ENCODE assay signal across 12 cellular contexts in the genomic region with DNA sequence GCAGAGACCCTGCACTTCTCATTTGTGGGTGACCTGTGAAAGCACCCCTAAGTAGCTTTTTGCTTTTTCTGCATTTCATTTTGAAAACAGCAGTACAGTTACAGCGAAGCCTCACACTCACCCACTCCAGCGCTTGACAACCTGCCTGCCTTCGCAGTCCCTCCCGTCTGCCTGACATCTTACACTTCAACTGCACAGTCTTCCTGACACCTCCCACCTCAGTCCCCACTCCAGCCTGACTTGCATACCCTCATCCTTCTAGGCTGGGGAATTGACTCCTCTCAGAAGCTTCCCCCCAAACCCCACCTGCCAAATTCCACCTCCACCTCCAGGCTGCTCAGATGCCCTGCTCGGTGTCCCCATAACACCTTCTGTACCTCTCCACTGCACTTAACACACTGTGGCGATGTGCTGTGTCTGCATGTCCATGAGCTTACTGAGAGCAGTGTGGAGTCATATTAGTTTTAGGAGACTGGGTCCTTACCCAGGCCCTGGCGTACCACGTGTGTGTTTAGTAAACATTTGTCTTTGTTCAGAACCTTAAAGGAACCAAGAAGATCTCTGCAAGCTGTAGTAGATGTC.
DNase-seq lines count a peak whose midpoint lies in the region; ATAC-seq lines count a peak whose summit lies in the region.
"Had no signal": no experiment of that assay in that cellular context is flagged by ENCODE, and none has a peak within 500 bp of the region (broad histone marks: within the 10 kb centered on the region; RNA-seq: fewer than 3 reads in every experiment).

No MANE protein-coding gene starts in this region.

- no peak overlapping the region for H3K4me3 ChIP-seq in CD4-positive, CD25-positive, alpha-beta regulatory T cell (ENCODE audit: low read depth, low read length)
- no peak overlapping the region for H3K4me3 ChIP-seq in trophoblast cell (ENCODE audit: low read depth, low read length)
- H3K4me3 ChIP-seq: body of pancreas, mucosa of descending colon had no signal

- no peak for ATAC-seq in CD4-positive, CD25-positive, alpha-beta regulatory T cell (ENCODE audit: low read depth in 2 of 2)
- no peak for ATAC-seq in activated naive CD8-positive, alpha-beta T cell treated with anti-CD3 and anti-CD28 coated beads, Interleukin-2, amount 10 ng/mL, durations not matched to agents 7 days and 5 days (ENCODE audit: low read depth)
- ATAC-seq: body of pancreas, mucosa of descending colon had no signal

- peak overlapping the region; percentile 53 for H2AFZ ChIP-seq in trophoblast cell (ENCODE audit: insufficient read depth, low read length, poor library complexity)

- H3K36me3 Mint-ChIP-seq in CD4-positive, CD25-positive, alpha-beta regulatory T cell: peaks cover 41% of the 10 kb centered on the region
- peaks cover 45% of the 10 kb centered on the region for H3K36me3 Mint-ChIP-seq in activated naive CD8-positive, alpha-beta T cell treated with anti-CD3 and anti-CD28 coated beads, Interleukin-2, amount 10 ng/mL, durations not matched to agents 7 days and 5 days

- peak overlapping the region; percentile 87 for H3K18ac ChIP-seq in trophoblast cell (ENCODE audit: low read length)

- H3K27me3 Mint-ChIP-seq in CD4-positive, CD25-positive, alpha-beta regulatory T cell: no peaks in the 10 kb centered on the region
- no peaks in the 10 kb centered on the region for H3K27me3 Mint-ChIP-seq in activated naive CD8-positive, alpha-beta T cell treated with anti-CD3 and anti-CD28 coated beads, Interleukin-2, amount 10 ng/mL, durations not matched to agents 7 days and 5 days

- H3K9ac ChIP-seq in trophoblast cell (ENCODE audit: low read length): no peak overlapping the region

- WGBS in trophoblast cell (ENCODE audit: extremely low coverage, insufficient coverage, insufficient read length): no CpG with 5 or more reads among the region's 8 CpGs

- peak overlapping the region; percentile 47 for H2BK5ac ChIP-seq in trophoblast cell (ENCODE audit: low read depth, low read length, poor library complexity)

- H3K23ac ChIP-seq in trophoblast cell (ENCODE audit: low read length): no peak overlapping the region

- DNase-seq in CD4-positive, CD25-positive, alpha-beta regulatory T cell: no peak
- DNase-seq in activated naive CD8-positive, alpha-beta T cell treated with anti-CD3 and anti-CD28 coated beads, Interleukin-2, amount 10 ng/mL, durations not matched to agents 7 days and 5 days: no peak
- DNase-seq in trophoblast cell: no peak
- no peak for DNase-seq in GM03348 (ENCODE audit: low spot score)
- no peak for DNase-seq in DMS53 (lab: John Stamatoyannopoulos, UW)
- DNase-seq in NCI-H2029 (lab: John Stamatoyannopoulos, UW): no peak
- DNase-seq: effector CD8-positive, alpha-beta T cell; mucosa of descending colon; retina; stimulated activated CD4-positive, alpha-beta T cell treated with anti-CD3 and anti-CD28 coated beads, Interleukin-4, amount 100 ng/mL, for 4 hours had no signal

- H3K4me1 Mint-ChIP-seq in CD4-positive, CD25-positive, alpha-beta regulatory T cell: peaks cover 19 to 89% (median 66%) of the 10 kb centered on the region in 4 donors
- peaks cover 79% of the 10 kb centered on the region for H3K4me1 Mint-ChIP-seq in activated naive CD8-positive, alpha-beta T cell treated with anti-CD3 and anti-CD28 coated beads, Interleukin-2, amount 10 ng/mL, durations not matched to agents 7 days and 5 days

- peak overlapping the region; percentile 32 for H3K14ac ChIP-seq in trophoblast cell (ENCODE audit: low read length)

- H2BK12ac ChIP-seq in trophoblast cell (ENCODE audit: low read length): peak overlapping the region; percentile 97

- H3K9me3 ChIP-seq in CD4-positive, CD25-positive, alpha-beta regulatory T cell (ENCODE audit: control insufficient read depth in 2 of 2, low read length in 2 of 2): no peaks in the 10 kb centered on the region
- H3K9me3 ChIP-seq in KOPT-K1 (ENCODE audit: insufficient read depth, low read length, poor library complexity, severe bottlenecking) (no peaks in the 10 kb centered on the region), trophoblast cell (ENCODE audit: insufficient read depth, low read depth, low read length) (no peaks in the 10 kb centered on the region)
- H3K9me3 ChIP-seq: body of pancreas, mucosa of descending colon had no signal

- peak overlapping the region; percentile 84 for H2AK5ac ChIP-seq in trophoblast cell (ENCODE audit: low read length)

- no peaks in the 10 kb centered on the region for H3K9me3 Mint-ChIP-seq in CD4-positive, CD25-positive, alpha-beta regulatory T cell
- H3K9me3 Mint-ChIP-seq in activated naive CD8-positive, alpha-beta T cell treated with anti-CD3 and anti-CD28 coated beads, Interleukin-2, amount 10 ng/mL, durations not matched to agents 7 days and 5 days: no peaks in the 10 kb centered on the region

- no peak overlapping the region for H3K4me2 ChIP-seq in trophoblast cell (ENCODE audit: low read length)

- peaks cover 12% of the 10 kb centered on the region for H3K79me2 ChIP-seq in trophoblast cell (ENCODE audit: control insufficient read depth, insufficient read depth, low read length, poor library complexity)

- H4K8ac ChIP-seq in trophoblast cell (ENCODE audit: low read depth, low read length): peak overlapping the region; percentile 55

- POLR2A ChIA-PET in activated naive CD8-positive, alpha-beta T cell treated with anti-CD3 and anti-CD28 coated beads, Interleukin-2, amount 10 ng/mL, durations not matched to agents 7 days and 5 days (lab: Charles Lee): interaction anchor here (0.5 to 5.3 kb wide), 5 partner anchors 55 to 265 kb away, joined by 3 to 30 read pairs (median 4); partner anchors contain the start of gene HIF1A

- H3K4me1 ChIP-seq in CD4-positive, CD25-positive, alpha-beta regulatory T cell (ENCODE audit: control insufficient read depth, insufficient read depth, low read length, poor library complexity, severe bottlenecking): peaks cover 52% of the 10 kb centered on the region
- peaks cover 45 to 50% of the 10 kb centered on the region in 2 experiments for H3K4me1 ChIP-seq in trophoblast cell (ENCODE audit: control insufficient read depth in 1 of 2, insufficient read depth in 2 of 2, low read length in 2 of 2)

- no peak overlapping the region for H4K12ac ChIP-seq in trophoblast cell (ENCODE audit: low read depth, low read length)

- peaks cover 65% of the 10 kb centered on the region for H3K79me1 ChIP-seq in trophoblast cell (ENCODE audit: low read length)

- peak overlapping the region; percentile 6 for H3K4ac ChIP-seq in trophoblast cell (ENCODE audit: low read depth, low read length)

- peaks cover 62% of the 10 kb centered on the region for H3K36me3 ChIP-seq in CD4-positive, CD25-positive, alpha-beta regulatory T cell (ENCODE audit: control insufficient read depth, insufficient read depth, low read length)
- peaks cover 82% of the 10 kb centered on the region for H3K36me3 ChIP-seq in KOPT-K1 (ENCODE audit: insufficient read depth, low read length)
- H3K36me3 ChIP-seq in trophoblast cell (ENCODE audit: control insufficient read depth in 1 of 2, insufficient read depth in 2 of 2, low read length in 2 of 2): peaks cover 9 to 10% of the 10 kb centered on the region in 2 experiments

- peak overlapping the region; percentile 97 to 99 (median 99) for H3K27ac Mint-ChIP-seq in CD4-positive, CD25-positive, alpha-beta regulatory T cell
- peak overlapping the region; percentile 96 for H3K27ac Mint-ChIP-seq in activated naive CD8-positive, alpha-beta T cell treated with anti-CD3 and anti-CD28 coated beads, Interleukin-2, amount 10 ng/mL, durations not matched to agents 7 days and 5 days

- H4K91ac ChIP-seq in trophoblast cell (ENCODE audit: low read depth, low read length): peak overlapping the region; percentile 94

- peak overlapping the region; percentile 86 for H2BK120ac ChIP-seq in trophoblast cell (ENCODE audit: insufficient read depth, low read length, poor library complexity)

- H3K27me3 ChIP-seq in CD4-positive, CD25-positive, alpha-beta regulatory T cell (ENCODE audit: control insufficient read depth, insufficient read depth, low read length): no peaks in the 10 kb centered on the region
- no peaks in the 10 kb centered on the region for H3K27me3 ChIP-seq in trophoblast cell (ENCODE audit: insufficient read depth, low read length)
- H3K27me3 ChIP-seq: body of pancreas had no signal

- peak overlapping the region; percentile 99 for H3K27ac ChIP-seq in CD4-positive, CD25-positive, alpha-beta regulatory T cell (ENCODE audit: insufficient read depth, low read length, poor library complexity, severe bottlenecking)
- H3K27ac ChIP-seq in KOPT-K1 (ENCODE audit: low read depth, low read length, poor library complexity, severe bottlenecking) (peak overlapping the region; percentile 93), trophoblast cell (ENCODE audit: low read depth, low read length) (peak overlapping the region; percentile 59)

- peak overlapping the region; percentile 14 to 60 (median 36) for H3K4me3 Mint-ChIP-seq in CD4-positive, CD25-positive, alpha-beta regulatory T cell
- H3K4me3 Mint-ChIP-seq in activated naive CD8-positive, alpha-beta T cell treated with anti-CD3 and anti-CD28 coated beads, Interleukin-2, amount 10 ng/mL, durations not matched to agents 7 days and 5 days: peak overlapping the region; percentile 13
